Comparison of ENCODE assay signal across 13 cellular contexts in genomic region chr5:176552332-176552731, GRCh38. TPM values are rescaled to one million over a fixed set of nuclear protein-coding genes. Genes with fewer than 3 reads are reported as not detected.
"Had no signal": no experiment of that assay in that cellular context is flagged by ENCODE, and none has a peak within 500 bp of the region (broad histone marks: within the 10 kb centered on the region; RNA-seq: fewer than 3 reads in every experiment).

No MANE protein-coding gene starts in this region.

- H3K4me1 ChIP-seq: tibial nerve, uterus had no signal

- H3K27ac Mint-ChIP-seq: activated naive CD4-positive, alpha-beta T cell treated with anti-CD3 and anti-CD28 coated beads, Interleukin-2, amount 10 ng/mL, durations not matched to agents 7 days and 5 days; activated T-helper 2 cell treated with anti-CD3 and anti-CD28 coated beads, Interferon-gamma antibody, Interleukin-2, Interleukin-4, amounts not matched to agents 10 μg/mL and 5 μg/mL and 100 μg/mL, durations not matched to agents 14 hours and 24 hours and 36 hours; stimulated activated naive B cell treated with anti-CD40 and anti-IgM and Interleukin-4, amounts not matched to agents 10 μg/mL and 1 μg/mL and 100 μg/mL, for 72 hours had no signal

- H3K36me3 ChIP-seq: tibial nerve, uterus had no signal

- DNase-seq: activated CD4-positive, CD25-positive, alpha-beta regulatory T cell treated with anti-CD3 and anti-CD28 coated beads, Interleukin-2, amount 50 U/mL, for 72 hours; activated naive CD4-positive, alpha-beta T cell treated with anti-CD3 and anti-CD28 coated beads, Interleukin-2, amount 10 ng/mL, durations not matched to agents 7 days and 5 days; foreskin melanocyte; head of caudate nucleus; immature natural killer cell; nucleus accumbens; retina; stimulated activated CD4-positive, alpha-beta T cell treated with anti-CD3 and anti-CD28 coated beads, Interleukin-2, amount 100 ng/mL, for 48 hours; stimulated activated naive B cell treated with anti-CD40 and anti-IgM and Interleukin-4, amounts not matched to agents 10 μg/mL and 1 μg/mL and 100 μg/mL, for 72 hours; T-helper 1 cell; uterus had no signal

- H3K27ac ChIP-seq: tibial nerve, uterus had no signal

- ATAC-seq: stimulated activated naive B cell treated with anti-CD40 and anti-IgM and Interleukin-4, amounts not matched to agents 10 μg/mL and 1 μg/mL and 100 μg/mL, for 72 hours had no signal

- H3K27me3 ChIP-seq: uterus had no signal

- H3K4me3 ChIP-seq: tibial nerve, uterus had no signal

- H3K4me3 Mint-ChIP-seq: activated naive CD4-positive, alpha-beta T cell treated with anti-CD3 and anti-CD28 coated beads, Interleukin-2, amount 10 ng/mL, durations not matched to agents 7 days and 5 days; immature natural killer cell; stimulated activated naive B cell treated with anti-CD40 and anti-IgM and Interleukin-4, amounts not matched to agents 10 μg/mL and 1 μg/mL and 100 μg/mL, for 72 hours had no signal

- H3K9me3 Mint-ChIP-seq: activated naive CD4-positive, alpha-beta T cell treated with anti-CD3 and anti-CD28 coated beads, Interleukin-2, amount 10 ng/mL, durations not matched to agents 7 days and 5 days; activated T-helper 2 cell treated with anti-CD3 and anti-CD28 coated beads, Interferon-gamma antibody, Interleukin-2, Interleukin-4, amounts not matched to agents 10 μg/mL and 5 μg/mL and 100 μg/mL, durations not matched to agents 14 hours and 24 hours and 36 hours; immature natural killer cell; stimulated activated naive B cell treated with anti-CD40 and anti-IgM and Interleukin-4, amounts not matched to agents 10 μg/mL and 1 μg/mL and 100 μg/mL, for 72 hours had no signal

- H3K9me3 ChIP-seq: tibial nerve, uterus had no signal

- H3K36me3 Mint-ChIP-seq: activated naive CD4-positive, alpha-beta T cell treated with anti-CD3 and anti-CD28 coated beads, Interleukin-2, amount 10 ng/mL, durations not matched to agents 7 days and 5 days; immature natural killer cell; stimulated activated naive B cell treated with anti-CD40 and anti-IgM and Interleukin-4, amounts not matched to agents 10 μg/mL and 1 μg/mL and 100 μg/mL, for 72 hours had no signal

RNA-seq across cellular contexts. Expression of gene CDHR2, which starts 3.2 kb away (rescaled TPM):
- total RNA-seq: tibial nerve had no signal
- polyA plus RNA-seq: immature natural killer cell had no signal
